In the genomic region with DNA sequence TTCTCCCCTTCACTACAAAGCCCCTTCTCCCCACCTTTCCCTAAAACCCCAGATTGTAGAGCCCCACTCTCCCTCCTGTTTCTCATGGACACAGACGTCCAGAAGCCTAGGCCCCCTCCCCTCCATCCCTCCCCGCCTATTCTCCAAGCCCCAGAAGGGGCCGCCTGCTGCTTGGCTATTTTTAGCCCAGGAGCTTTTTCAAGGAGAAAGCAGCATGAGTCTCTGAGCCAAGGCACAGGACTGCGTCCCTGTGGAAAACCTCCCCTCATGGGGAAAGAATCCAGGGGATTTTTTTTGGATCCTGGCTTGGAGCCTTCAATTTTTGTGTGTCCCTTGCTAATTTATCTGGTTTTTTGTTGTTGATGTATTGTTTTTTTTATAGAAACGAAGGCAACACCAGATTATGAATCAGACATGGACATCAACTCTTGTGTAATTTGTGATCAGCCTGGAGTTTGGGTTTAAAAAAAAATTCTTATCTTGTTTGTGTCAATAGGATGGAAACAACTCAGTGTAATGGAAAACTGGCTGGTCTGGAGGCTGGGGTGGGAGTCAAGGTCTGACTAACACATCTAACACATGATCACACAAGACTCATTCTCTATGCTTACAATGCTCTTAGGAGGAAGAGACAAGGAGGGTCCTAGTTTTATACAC, we compare ENCODE assay signal across 10 cellular contexts. TPM values are rescaled to one million over a fixed set of nuclear protein-coding genes. Genes with fewer than 3 reads are reported as not detected.
DNase-seq lines count a peak whose midpoint lies in the region; ATAC-seq and TF ChIP-seq lines count a peak whose summit lies in the region.
"Had no signal": no experiment of that assay in that cellular context is flagged by ENCODE, and none has a peak within 500 bp of the region (broad histone marks: within the 10 kb centered on the region; RNA-seq: fewer than 3 reads in every experiment).

No MANE protein-coding gene starts in this region.

- no peak overlapping the region; the same call in 1 of the 2 replicates for H3K4me2 ChIP-seq in IMR-90 (ENCODE audit: low read depth, low read length)

- CTCF ChIA-PET in IMR-90 (lab: Yijun Ruan, JAX): no interaction called here
- CTCF ChIA-PET in activated CD4-positive, alpha-beta memory T cell treated with anti-CD3 and anti-CD28 coated beads, Interleukin-2, amount 10 ng/mL, durations not matched to agents 7 days and 5 days (lab: Charles Lee): no interaction called here
- CTCF ChIA-PET in Caco-2 (lab: Charles Lee): no interaction called here

- H3K56ac ChIP-seq in IMR-90 (ENCODE audit: extremely low read depth, insufficient read depth, low read length): no peak overlapping the region

- no peak overlapping the region for H2BK120ac ChIP-seq in IMR-90 (ENCODE audit: low read depth, low read length)

- dilution Hi-C loops in IMR-90 (cut with HindIII; ENCODE audit: low sequenced_read_pairs, unreplicated experiment): loop anchor here (25.0 kb wide), 1 partner anchor 118 kb away; no protein-coding TSS in a partner anchor

- DNase-seq in IMR-90 (peak; percentile 68), cardiac fibroblast (ENCODE audit: low read depth in 2 of 2) (peak; percentile 87 to 92), iris pigment epithelial cell (ENCODE audit: low read depth) (peak; percentile 64), gastrocnemius medialis (peak in 1 of 2 donors; percentile 40), NCI-H1436 (lab: John Stamatoyannopoulos, UW) (no peak), Caco-2 (no peak)
- no peak for DNase-seq in activated CD4-positive, alpha-beta memory T cell treated with anti-CD3 and anti-CD28 coated beads, Interleukin-2, amount 10 ng/mL, durations not matched to agents 7 days and 5 days
- DNase-seq: EL had no signal

- no peak overlapping the region for H3K4me3 Mint-ChIP-seq in activated CD4-positive, alpha-beta memory T cell treated with anti-CD3 and anti-CD28 coated beads, Interleukin-2, amount 10 ng/mL, durations not matched to agents 7 days and 5 days
- H3K4me3 Mint-ChIP-seq in Caco-2 (ENCODE audit: unreplicated experiment): no peak overlapping the region
- H3K4me3 Mint-ChIP-seq: IgD-negative memory B cell had no signal

- TF ChIP-seq CTCF in IMR-90 (conservative IDR thresholded peaks at IDR 0.05; ENCODE audit: low read depth, low read length) (no peak), cardiac fibroblast (IDR thresholded peaks at IDR 0.05; ENCODE audit: low read depth, low read length) (no peak), gastrocnemius medialis (IDR thresholded peaks at IDR 0.05 in 4 of 5, conservative IDR thresholded peaks at IDR 0.05 in 1 of 5) (no peak), Caco-2 (IDR thresholded peaks at IDR 0.05; ENCODE audit: insufficient read depth in 1 of 2, low read depth in 1 of 2, low read length in 1 of 2, severe bottlenecking in 1 of 2, unreplicated experiment in 1 of 2) (no peak)

- H3K79me1 ChIP-seq in IMR-90 (ENCODE audit: low read depth in 1 of 2, low read length in 2 of 2): no peaks in the 10 kb centered on the region

- H3K9me3 ChIP-seq in IMR-90 (ENCODE audit: control insufficient read depth, insufficient read depth, low read length) (no peaks in the 10 kb centered on the region; the same call in 1 of the 2 replicates), gastrocnemius medialis (no peaks in the 10 kb centered on the region), Caco-2 (peaks cover 9% of the 10 kb centered on the region)

- intact Hi-C loops in IMR-90 (cut with micrococcal nuclease) (no loop called here), gastrocnemius medialis (cut with DNase I; ENCODE audit: low total_unique reads) (loop anchor here (5.0 kb wide), 1 partner anchor 83 kb away; no protein-coding TSS in a partner anchor), Caco-2 (cut with micrococcal nuclease; ENCODE audit: unreplicated experiment) (no loop called here)

- H3K23ac ChIP-seq in IMR-90 (ENCODE audit: low read depth, low read length): no peak overlapping the region

- H4K20me1 ChIP-seq in IMR-90 (ENCODE audit: insufficient read depth, low read length): no peaks in the 10 kb centered on the region; the same call in 1 of the 2 replicates

- no peak overlapping the region for H4K91ac ChIP-seq in IMR-90 (ENCODE audit: insufficient read depth, low read depth, low read length)

- no peaks in the 10 kb centered on the region for H3K9me3 Mint-ChIP-seq in activated CD4-positive, alpha-beta memory T cell treated with anti-CD3 and anti-CD28 coated beads, Interleukin-2, amount 10 ng/mL, durations not matched to agents 7 days and 5 days
- peaks cover 10% of the 10 kb centered on the region for H3K9me3 Mint-ChIP-seq in Caco-2 (ENCODE audit: unreplicated experiment)

- POLR2A ChIA-PET in IMR-90 (lab: Charles Lee; ENCODE audit: unreplicated experiment) (no interaction called here), Caco-2 (lab: Charles Lee) (no interaction called here)
- POLR2A ChIA-PET in activated CD4-positive, alpha-beta memory T cell treated with anti-CD3 and anti-CD28 coated beads, Interleukin-2, amount 10 ng/mL, durations not matched to agents 7 days and 5 days (lab: Charles Lee): no interaction called here

- H3K27me3 ChIP-seq in IMR-90 (ENCODE audit: control insufficient read depth, insufficient read depth, low read length) (peaks cover 11% of the 10 kb centered on the region), gastrocnemius medialis (peaks cover 0 to 6% (median 5%) of the 10 kb centered on the region in 3 donors), Caco-2 (replicated peaks; ENCODE audit: control insufficient read depth, insufficient read depth, low read length) (no peaks in the 10 kb centered on the region)

- in situ Hi-C loops in IMR-90 (cut with MboI; ENCODE audit: low sequenced_read_pairs) (no loop called here), gastrocnemius medialis (cut with MboI; ENCODE audit: low sequenced_read_pairs in 4 of 4) (loop anchor here in 3 of 4 donors (10.0 kb wide), 2 partner anchors 86 to 136 kb away; a partner anchor contains a TSS)

- H3K27ac Mint-ChIP-seq in activated CD4-positive, alpha-beta memory T cell treated with anti-CD3 and anti-CD28 coated beads, Interleukin-2, amount 10 ng/mL, durations not matched to agents 7 days and 5 days: no peak overlapping the region
- H3K27ac Mint-ChIP-seq in Caco-2 (ENCODE audit: unreplicated experiment): no peak overlapping the region
- H3K27ac Mint-ChIP-seq: IgD-negative memory B cell had no signal

- H2AK9ac ChIP-seq in IMR-90 (replicated peaks; ENCODE audit: low read depth, low read length, poor library complexity): no peak overlapping the region

- no peak overlapping the region for H3K27ac ChIP-seq in IMR-90 (ENCODE audit: insufficient read depth, low read length)
- peak overlapping the region; percentile 48 to 75 (median 66) for H3K27ac ChIP-seq in gastrocnemius medialis

- H3K4me1 Mint-ChIP-seq in activated CD4-positive, alpha-beta memory T cell treated with anti-CD3 and anti-CD28 coated beads, Interleukin-2, amount 10 ng/mL, durations not matched to agents 7 days and 5 days: no peaks in the 10 kb centered on the region
- no peaks in the 10 kb centered on the region for H3K4me1 Mint-ChIP-seq in Caco-2 (ENCODE audit: low read depth, unreplicated experiment)
- H3K4me1 Mint-ChIP-seq: IgD-negative memory B cell had no signal

- no peak overlapping the region for H4K8ac ChIP-seq in IMR-90 (ENCODE audit: low read depth in 2 of 2, low read length in 2 of 2)

- no peak overlapping the region for H2AK5ac ChIP-seq in IMR-90 (ENCODE audit: low read depth, low read length)

- no peak overlapping the region for H4K5ac ChIP-seq in IMR-90 (ENCODE audit: low read depth, low read length)

- peak; percentile 35; the same call in 1 of the 2 replicates for ATAC-seq in IMR-90 (ENCODE audit: low read depth)
- peak; percentile 51 to 72 for ATAC-seq in gastrocnemius medialis
- no peak for ATAC-seq in HG03108 (IDR thresholded peaks at IDR 0.05; ENCODE audit: unreplicated experiment)

- WGBS in IMR-90 (ENCODE audit: extremely low coverage in 2 of 2, insufficient read length in 1 of 2), 2 experiments: 0% methylated on average over 2 of the region's 5 CpGs; no CpG with 5 or more reads in 1 of the 2 experiments

- no peak overlapping the region for H2BK15ac ChIP-seq in IMR-90 (ENCODE audit: low read depth, low read length)

- no peak overlapping the region for H3K14ac ChIP-seq in IMR-90 (replicated peaks; ENCODE audit: low read depth, low read length)

- H3K36me3 ChIP-seq in IMR-90 (ENCODE audit: control insufficient read depth, insufficient read depth, low read length): no peaks in the 10 kb centered on the region
- H3K36me3 ChIP-seq in gastrocnemius medialis: no peaks in the 10 kb centered on the region
- H3K36me3 ChIP-seq in Caco-2 (ENCODE audit: control insufficient read depth, insufficient read depth, low read length): no peaks in the 10 kb centered on the region

- H2AFZ ChIP-seq in IMR-90 (replicated peaks; ENCODE audit: low read length, poor library complexity): no peak overlapping the region

- no peak overlapping the region for H3K18ac ChIP-seq in IMR-90 (ENCODE audit: low read depth, low read length)

- peaks cover 2% of the 10 kb centered on the region; the same call in 1 of the 2 replicates for H3K9me1 ChIP-seq in IMR-90 (ENCODE audit: insufficient read depth, low read length)

- H3K9ac ChIP-seq in IMR-90 (ENCODE audit: low read depth, low read length): no peak overlapping the region

- H3K4me1 ChIP-seq in IMR-90 (ENCODE audit: control insufficient read depth, insufficient read depth, low read length) (peaks cover 5% of the 10 kb centered on the region; the same call in 1 of the 2 replicates), gastrocnemius medialis (peaks cover 5 to 14% of the 10 kb centered on the region in 2 donors), Caco-2 (no peaks in the 10 kb centered on the region)

- peaks cover 12% of the 10 kb centered on the region for H3K27me3 Mint-ChIP-seq in activated CD4-positive, alpha-beta memory T cell treated with anti-CD3 and anti-CD28 coated beads, Interleukin-2, amount 10 ng/mL, durations not matched to agents 7 days and 5 days
- H3K27me3 Mint-ChIP-seq in Caco-2 (ENCODE audit: insufficient read depth, unreplicated experiment): peaks cover 21% of the 10 kb centered on the region

- H3K4ac ChIP-seq in IMR-90 (ENCODE audit: low read depth, low read length): no peak overlapping the region

- BruUV-seq in IMR-90 (replicated peaks; lab: Mats Ljungman, UMichigan) (no TSS peak), Caco-2 (replicated peaks; lab: Mats Ljungman, UMichigan) (no TSS peak)

- TF ChIP-seq RAD21 in IMR-90 (IDR thresholded peaks at IDR 0.05; ENCODE audit: low read length): no peak

- no peak overlapping the region for H2BK5ac ChIP-seq in IMR-90 (ENCODE audit: low read depth, low read length, poor library complexity, severe bottlenecking)

- no peak for TF ChIP-seq POLR2A in IMR-90 (IDR thresholded peaks at IDR 0.05; ENCODE audit: low read depth, low read length)
- TF ChIP-seq POLR2A in gastrocnemius medialis (IDR thresholded peaks at IDR 0.05): no peak

- H3K4me3 ChIP-seq in IMR-90 (ENCODE audit: insufficient read depth, low read depth, low read length): no peak overlapping the region
- no peak overlapping the region for H3K4me3 ChIP-seq in cardiac fibroblast (replicated peaks in 1 of 2; ENCODE audit: low read depth in 2 of 2, low read length in 2 of 2)
- H3K4me3 ChIP-seq in gastrocnemius medialis: no peak overlapping the region
- H3K4me3 ChIP-seq in Caco-2 (ENCODE audit: low read depth, low read length): no peak overlapping the region

- H3K36me3 Mint-ChIP-seq in activated CD4-positive, alpha-beta memory T cell treated with anti-CD3 and anti-CD28 coated beads, Interleukin-2, amount 10 ng/mL, durations not matched to agents 7 days and 5 days (ENCODE audit: low read depth): no peaks in the 10 kb centered on the region
- H3K36me3 Mint-ChIP-seq in Caco-2 (ENCODE audit: insufficient read depth, unreplicated experiment): no peaks in the 10 kb centered on the region
- H3K36me3 Mint-ChIP-seq: IgD-negative memory B cell had no signal

- no peak overlapping the region for H2BK20ac ChIP-seq in IMR-90 (ENCODE audit: low read depth, low read length)

RNA-seq across cellular contexts. Expression of a gene that starts 17.4 kb away (rescaled TPM):
- total RNA-seq in IMR-90 (2012; rRNA removed) (not detected in 2 replicates), gastrocnemius medialis (not detected), Caco-2 (2022) (not detected in 2 replicates)
- not detected in 2 replicates for polyA plus RNA-seq in IMR-90 (2012; rRNA removed)
- polyA plus RNA-seq in IMR-90 (2012; cell fraction: cytosol; rRNA removed): not detected in 2 replicates
- not detected in 2 replicates for polyA plus RNA-seq in IMR-90 (2012; cell fraction: nucleus; rRNA removed; ENCODE audit: low replicate concordance)
- not detected for total RNA-seq in activated CD4-positive, alpha-beta memory T cell treated with anti-CD3 and anti-CD28 coated beads, Interleukin-2, amount 10 ng/mL, durations not matched to agents 7 days and 5 days

RNA-seq across cellular contexts. Expression of a gene that starts 35.7 kb away (rescaled TPM):
- total RNA-seq in IMR-90 (2012; rRNA removed) (1.4 and 1.8 TPM in 2 replicates), gastrocnemius medialis (1 to 10 TPM in 2 of 4 donors, under 1 TPM in 2; 0.58 to 4.0 (median 1.8) TPM), Caco-2 (2022) (19.5 and 24.7 TPM in 2 replicates)
- polyA plus RNA-seq in IMR-90 (2012; rRNA removed): 6.0 and 7.3 TPM in 2 replicates
- polyA plus RNA-seq in IMR-90 (2012; cell fraction: cytosol; rRNA removed): 2.0 and 2.8 TPM in 2 replicates
- 83.3 and 91.5 TPM in 2 replicates for polyA plus RNA-seq in IMR-90 (2012; cell fraction: nucleus; rRNA removed; ENCODE audit: low replicate concordance)
- 10 to 100 TPM; 38.8 to 41.1 TPM for total RNA-seq in activated CD4-positive, alpha-beta memory T cell treated with anti-CD3 and anti-CD28 coated beads, Interleukin-2, amount 10 ng/mL, durations not matched to agents 7 days and 5 days

Comparison
In these comparisons a context has a peak if more than half of its experiments do, and no peak if none do; other contexts are left out.
1. DNase-seq: peak in IMR-90 (single experiment), cardiac fibroblast (2 of 2) and iris pigment epithelial cell (single experiment); none in activated CD4-positive, alpha-beta memory T cell treated with anti-CD3 and anti-CD28 coated beads, Interleukin-2, amount 10 ng/mL, durations not matched to agents 7 days and 5 days (single experiment), NCI-H1436 (single experiment) and Caco-2 (0 of 2).